Comparison of ENCODE assay signal across 1 cellular context in genomic region chr22:42754658-42755057, GRCh38.
A peak's percentile ranks its signal among the peaks of the same experiment; 100 is the strongest.
TF ChIP-seq lines count a peak whose summit lies in the region.

No MANE protein-coding gene starts in this region.

TF ChIP-seq in HEK293, 187 proteins besides CTCF, POLR2A, EP300 and RAD21 (continued from another document):
- TF ChIP-seq, protein P1, sequence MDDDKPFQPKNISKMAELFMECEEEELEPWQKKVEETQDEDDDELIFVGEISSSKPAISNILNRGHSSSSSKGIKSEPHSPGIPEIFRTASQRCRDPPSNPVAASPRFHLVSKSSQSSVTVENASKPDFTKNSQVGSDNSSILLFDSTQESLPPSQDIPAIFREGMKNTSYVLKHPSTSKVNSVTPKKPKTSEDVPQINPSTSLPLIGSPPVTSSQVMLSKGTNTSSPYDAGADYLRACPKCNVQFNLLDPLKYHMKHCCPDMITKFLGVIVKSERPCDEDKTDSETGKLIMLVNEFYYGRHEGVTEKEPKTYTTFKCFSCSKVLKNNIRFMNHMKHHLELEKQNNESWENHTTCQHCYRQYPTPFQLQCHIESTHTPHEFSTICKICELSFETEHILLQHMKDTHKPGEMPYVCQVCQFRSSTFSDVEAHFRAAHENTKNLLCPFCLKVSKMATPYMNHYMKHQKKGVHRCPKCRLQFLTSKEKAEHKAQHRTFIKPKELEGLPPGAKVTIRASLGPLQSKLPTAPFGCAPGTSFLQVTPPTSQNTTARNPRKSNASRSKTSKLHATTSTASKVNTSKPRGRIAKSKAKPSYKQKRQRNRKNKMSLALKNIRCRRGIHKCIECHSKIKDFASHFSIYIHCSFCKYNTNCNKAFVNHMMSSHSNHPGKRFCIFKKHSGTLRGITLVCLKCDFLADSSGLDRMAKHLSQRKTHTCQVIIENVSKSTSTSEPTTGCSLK (tag by site-specific recombination; IDR thresholded peaks at IDR 0.05) = no peak
- TF ChIP-seq, protein P2, sequence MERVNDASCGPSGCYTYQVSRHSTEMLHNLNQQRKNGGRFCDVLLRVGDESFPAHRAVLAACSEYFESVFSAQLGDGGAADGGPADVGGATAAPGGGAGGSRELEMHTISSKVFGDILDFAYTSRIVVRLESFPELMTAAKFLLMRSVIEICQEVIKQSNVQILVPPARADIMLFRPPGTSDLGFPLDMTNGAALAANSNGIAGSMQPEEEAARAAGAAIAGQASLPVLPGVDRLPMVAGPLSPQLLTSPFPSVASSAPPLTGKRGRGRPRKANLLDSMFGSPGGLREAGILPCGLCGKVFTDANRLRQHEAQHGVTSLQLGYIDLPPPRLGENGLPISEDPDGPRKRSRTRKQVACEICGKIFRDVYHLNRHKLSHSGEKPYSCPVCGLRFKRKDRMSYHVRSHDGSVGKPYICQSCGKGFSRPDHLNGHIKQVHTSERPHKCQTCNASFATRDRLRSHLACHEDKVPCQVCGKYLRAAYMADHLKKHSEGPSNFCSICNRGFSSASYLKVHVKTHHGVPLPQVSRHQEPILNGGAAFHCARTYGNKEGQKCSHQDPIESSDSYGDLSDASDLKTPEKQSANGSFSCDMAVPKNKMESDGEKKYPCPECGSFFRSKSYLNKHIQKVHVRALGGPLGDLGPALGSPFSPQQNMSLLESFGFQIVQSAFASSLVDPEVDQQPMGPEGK (tag by site-specific recombination; IDR thresholded peaks at IDR 0.05) = 0 out of 2 replicates have a peak, but pooled peaks have one; percentile 12
- TF ChIP-seq ZNF747 (tag by site-specific recombination; IDR thresholded peaks at IDR 0.05) (no peak), ZNF155 (tag by site-specific recombination; IDR thresholded peaks at IDR 0.05) (no peak), ZSCAN16 (tag by site-specific recombination; IDR thresholded peaks at IDR 0.05) (no peak), ZBTB17 (tag by site-specific recombination; IDR thresholded peaks at IDR 0.05) (peak; percentile 67), ZNF624 (tag by site-specific recombination; IDR thresholded peaks at IDR 0.05) (no peak), ZNF544 (tag by site-specific recombination; IDR thresholded peaks at IDR 0.05) (no peak), RBAK (tag by site-specific recombination; IDR thresholded peaks at IDR 0.05) (no peak), ZNF202 (tag by site-specific recombination; IDR thresholded peaks at IDR 0.05; ENCODE audit: borderline replicate concordance) (no peak), ZNF600 (tag by site-specific recombination; IDR thresholded peaks at IDR 0.05) (peak; percentile 31; the same call in 1 of the 2 replicates), ZNF354C (tag by site-specific recombination; IDR thresholded peaks at IDR 0.05; ENCODE audit: borderline replicate concordance, low read depth) (no peak), GLIS1 (tag by site-specific recombination; IDR thresholded peaks at IDR 0.05) (no peak), ZNF214 (tag by site-specific recombination; IDR thresholded peaks at IDR 0.05; ENCODE audit: borderline replicate concordance) (no peak), ZNF174 (tag by site-specific recombination; IDR thresholded peaks at IDR 0.05) (no peak), KLF17 (tag by site-specific recombination; IDR thresholded peaks at IDR 0.05) (0 out of 2 replicates have a peak, but pooled peaks have one; percentile 16)
